8 cellular contexts compared by ENCODE assay signal in genomic region chr12:96906849-96907664, GRCh38. TPM values are rescaled to one million over a fixed set of nuclear protein-coding genes. Genes with fewer than 3 reads are reported as not detected.
DNase-seq lines count a peak whose midpoint lies in the region; ATAC-seq and TF ChIP-seq lines count a peak whose summit lies in the region.

TSS of gene NEDD1 (plus strand) at chr12:96907257. CDS start at chr12:96909760, 2,503 bp downstream.

- H3K9me3 Mint-ChIP-seq in stimulated activated naive CD8-positive, alpha-beta T cell treated with anti-CD3 and anti-CD28 coated beads, Interleukin-15, amount 100 ng/mL, for 72 hours, result no peaks in the 10 kb centered on the region

- H3K9ac ChIP-seq in KMS-11 (peak within 1 kb of the TSS; percentile 93), neural cell (ENCODE audit: low read length) (peak within 1 kb of the TSS; percentile 62)

- H3K27ac Mint-ChIP-seq in stimulated activated naive CD8-positive, alpha-beta T cell treated with anti-CD3 and anti-CD28 coated beads, Interleukin-15, amount 100 ng/mL, for 72 hours, result peak within 1 kb of the TSS; percentile 99

- no peaks in the 10 kb centered on the region for H3K27me3 ChIP-seq in KMS-11 (ENCODE audit: insufficient read depth, low read depth)
- no peaks in the 10 kb centered on the region for H3K27me3 ChIP-seq in neural cell (ENCODE audit: insufficient read depth, low read depth, low read length)

- H3K36me3 ChIP-seq in KMS-11 (ENCODE audit: insufficient read depth) (no peaks in the 10 kb centered on the region), neural cell (ENCODE audit: insufficient read depth, low read length) (no peaks in the 10 kb centered on the region)

- H2AFZ ChIP-seq in KMS-11 (ENCODE audit: low read depth) (peak within 1 kb of the TSS; percentile 99), neural cell (ENCODE audit: low read depth, low read length) (peak within 1 kb of the TSS; percentile 66)

- no peaks in the 10 kb centered on the region for H3K9me3 ChIP-seq in neural cell (ENCODE audit: low read length)

- peak; percentile 28 for TF ChIP-seq RAD21 in neural cell (conservative IDR thresholded peaks at IDR 0.05)

- TF ChIP-seq CTCF in KMS-11 (conservative IDR thresholded peaks at IDR 0.05; ENCODE audit: low read depth, low read length) (no peak), fibroblast of villous mesenchyme (IDR thresholded peaks at IDR 0.05; ENCODE audit: insufficient read depth, low read depth, low read length) (no peak), neural cell (IDR thresholded peaks at IDR 0.05; ENCODE audit: poor library complexity, severe bottlenecking) (no peak)

- H3K27ac ChIP-seq in KMS-11 (peak within 1 kb of the TSS; percentile 87), neural cell (ENCODE audit: low read length) (no peak within 1 kb of the TSS)

- peaks cover 45% of the 10 kb centered on the region for H3K4me1 Mint-ChIP-seq in stimulated activated naive CD8-positive, alpha-beta T cell treated with anti-CD3 and anti-CD28 coated beads, Interleukin-15, amount 100 ng/mL, for 72 hours

- H3F3A ChIP-seq in neural cell (ENCODE audit: insufficient read depth, low read length, poor library complexity, severe bottlenecking), result no peaks in the 10 kb centered on the region

- peak within 1 kb of the TSS; percentile 95 to 96 for H3K4me3 Mint-ChIP-seq in stimulated activated naive CD8-positive, alpha-beta T cell treated with anti-CD3 and anti-CD28 coated beads, Interleukin-15, amount 100 ng/mL, for 72 hours

- ATAC-seq in GM21825 (IDR thresholded peaks at IDR 0.05; ENCODE audit: unreplicated experiment), result peak; percentile 94
- ATAC-seq in stimulated activated naive CD8-positive, alpha-beta T cell treated with anti-CD3 and anti-CD28 coated beads, Interleukin-15, amount 100 ng/mL, for 72 hours, result peak; percentile 90

- no peaks in the 10 kb centered on the region for H4K20me1 ChIP-seq in KMS-11 (ENCODE audit: insufficient read depth)
- no peaks in the 10 kb centered on the region for H4K20me1 ChIP-seq in neural cell (ENCODE audit: insufficient read depth)

- H3K4me2 ChIP-seq in KMS-11, result peak within 1 kb of the TSS; percentile 76
- H3K4me2 ChIP-seq in neural cell (ENCODE audit: low read length), result peak within 1 kb of the TSS; percentile 67

- peaks cover 23% of the 10 kb centered on the region for H3K4me1 ChIP-seq in KMS-11 (ENCODE audit: low read depth, poor library complexity, severe bottlenecking)

- DNase-seq in EL (peak; percentile 88), SHP77 (lab: John Stamatoyannopoulos, UW) (peak; percentile 73 to 81), activated gamma-delta T cell (lab: John Stamatoyannopoulos, UW) (peak; percentile 78), fibroblast of villous mesenchyme (ENCODE audit: low read depth) (peak; percentile 82)
- peak; percentile 81 to 84 for DNase-seq in stimulated activated naive CD8-positive, alpha-beta T cell treated with anti-CD3 and anti-CD28 coated beads, Interleukin-15, amount 100 ng/mL, for 72 hours

- no peak for TF ChIP-seq EP300 in neural cell (conservative IDR thresholded peaks at IDR 0.05; ENCODE audit: poor library complexity, severe bottlenecking)

- H3K4me3 ChIP-seq in KMS-11 (IDR thresholded peaks at IDR 0.05; ENCODE audit: insufficient read depth, low read depth, low read length) (no peak within 1 kb of the TSS), fibroblast of villous mesenchyme (ENCODE audit: low read depth, low read length) (peak within 1 kb of the TSS; percentile 77), neural cell (ENCODE audit: low read length) (peak within 1 kb of the TSS; percentile 76)

- H3K79me2 ChIP-seq in KMS-11 (ENCODE audit: insufficient read depth, low read depth) (peaks cover 16% of the 10 kb centered on the region), neural cell (replicated peaks; ENCODE audit: insufficient read depth, low read length) (peaks cover 5% of the 10 kb centered on the region)

- H3K9me2 ChIP-seq in neural cell (ENCODE audit: insufficient read depth, low read length), result no peaks in the 10 kb centered on the region

- H3K27me3 Mint-ChIP-seq in stimulated activated naive CD8-positive, alpha-beta T cell treated with anti-CD3 and anti-CD28 coated beads, Interleukin-15, amount 100 ng/mL, for 72 hours, result no peaks in the 10 kb centered on the region

TF ChIP-seq in neural cell, 6 proteins besides CTCF, POLR2A, EP300 and RAD21:
- TF ChIP-seq REST (IDR thresholded peaks at IDR 0.05; ENCODE audit: borderline replicate concordance) (no peak), MXI1 (conservative IDR thresholded peaks at IDR 0.05; ENCODE audit: poor library complexity, severe bottlenecking) (peak; percentile 50), EZH2 (IDR thresholded peaks at IDR 0.05; ENCODE audit: borderline replicate concordance, insufficient read depth, low read length, poor library complexity, severe bottlenecking) (no peak), SMC3 (conservative IDR thresholded peaks at IDR 0.05; ENCODE audit: poor library complexity) (no peak), POLR2AphosphoS5 (IDR thresholded peaks at IDR 0.05) (peak; percentile 27), TAF1 (IDR thresholded peaks at IDR 0.05; ENCODE audit: low read depth) (no peak)

RNA-seq across cellular contexts. Expression of gene NEDD1, which starts in this region (rescaled TPM):
- 28.0 and 46.2 TPM in 2 replicates for total RNA-seq in fibroblast of villous mesenchyme
- 3.8 and 6.6 TPM in 2 replicates for polyA plus RNA-seq in neural cell
- polyA minus RNA-seq in neural cell, result 6.6 and 7.6 TPM in 2 replicates
